8 cellular contexts compared by ENCODE assay signal in the genomic region with DNA sequence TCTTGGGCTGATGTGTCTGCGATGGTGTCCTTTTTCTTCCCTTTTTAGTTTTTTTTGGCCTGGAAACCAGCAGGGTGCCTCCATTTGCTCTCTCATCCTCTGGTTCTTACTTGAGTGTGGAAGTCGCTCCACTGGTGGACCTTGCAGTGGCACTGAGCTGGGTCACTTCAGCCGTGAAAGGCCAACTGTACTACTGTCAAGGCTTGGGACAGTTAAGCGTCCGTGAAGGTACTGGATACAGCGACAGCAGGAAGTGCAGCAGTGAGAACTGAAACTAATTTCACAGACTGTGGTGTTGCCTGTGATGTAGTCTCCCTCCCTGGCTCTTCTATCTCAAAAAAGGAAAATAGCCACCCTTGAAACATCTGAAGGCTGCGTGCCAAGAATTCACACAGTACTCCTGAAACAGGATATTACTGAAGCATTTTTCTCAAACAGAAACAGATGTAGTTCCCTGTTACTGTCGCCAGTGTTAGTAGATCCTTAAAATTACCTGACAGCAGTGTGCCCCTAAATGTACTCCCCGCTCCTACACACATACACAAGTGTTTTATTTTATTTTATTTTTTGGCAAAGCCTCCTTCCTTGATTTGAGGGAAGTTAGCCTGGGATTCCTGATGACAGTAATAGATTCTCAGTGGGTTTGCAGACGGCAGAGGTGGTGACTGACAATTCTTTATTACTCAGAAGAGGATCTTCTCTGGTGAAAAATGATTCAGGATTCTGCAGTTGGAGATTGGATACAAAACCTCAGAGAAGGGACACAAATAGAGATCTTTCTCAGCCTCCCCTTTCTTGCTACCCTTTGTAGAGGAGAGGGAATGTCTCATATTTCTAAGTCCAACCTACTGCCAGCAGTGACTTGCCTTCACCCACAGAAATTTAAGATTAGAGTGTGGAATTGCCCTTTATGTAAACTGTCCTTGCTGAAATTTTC. TPM values are rescaled to one million over a fixed set of nuclear protein-coding genes. Genes with fewer than 3 reads are reported as not detected.
DNase-seq lines count a peak whose midpoint lies in the region; ATAC-seq and TF ChIP-seq lines count a peak whose summit lies in the region.

No MANE protein-coding gene starts in this region.

- peaks cover 72% of the 10 kb centered on the region for H3K4me1 ChIP-seq in psoas muscle

- no peaks in the 10 kb centered on the region for H3K27me3 Mint-ChIP-seq in activated T-helper 2 cell treated with anti-CD3 and anti-CD28 coated beads, Interferon-gamma antibody, Interleukin-2, Interleukin-4, amounts not matched to agents 10 μg/mL and 5 μg/mL and 100 μg/mL, durations not matched to agents 14 hours and 24 hours and 36 hours (ENCODE audit: low read depth)

- peak overlapping the region; percentile 41 for H3K4me3 ChIP-seq in psoas muscle

- H3K36me3 ChIP-seq in psoas muscle (ENCODE audit: insufficient read depth in 1 of 2, low read depth in 1 of 2): peaks cover 0 to 2% of the 10 kb centered on the region in 2 donors

- peak; percentile 34 for DNase-seq in activated gamma-delta T cell treated with Interleukin-2 at 50 U/mL for 16 hours
- no peak for DNase-seq in activated gamma-delta T cell (lab: John Stamatoyannopoulos, UW)
- peak; percentile 52 for DNase-seq in NCI-H2029 treated with DMSO at 0.1 percent for 48 hours (lab: John Stamatoyannopoulos, UW)
- peak; percentile 52 for DNase-seq in activated T-helper 2 cell treated with anti-CD3 and anti-CD28 coated beads, Interferon-gamma antibody, Interleukin-2, Interleukin-4, amounts not matched to agents 10 μg/mL and 5 μg/mL and 100 μg/mL, durations not matched to agents 14 hours and 24 hours and 36 hours (ENCODE audit: low spot score)
- DNase-seq in germinal center (ENCODE audit: low spot score): peak; percentile 61
- peak in 1 of 2 donors; percentile 35 for DNase-seq in psoas muscle
- DNase-seq in NCI-H345 treated with DMSO at 0.1 percent for 48 hours (lab: John Stamatoyannopoulos, UW; ENCODE audit: unreplicated experiment): no peak

- 12 to 23% (median 20%) methylated on average over 10 of the region's 10 CpGs for WGBS in psoas muscle, 3 donors

- peak overlapping the region; percentile 97 for H3K27ac Mint-ChIP-seq in activated T-helper 2 cell treated with anti-CD3 and anti-CD28 coated beads, Interferon-gamma antibody, Interleukin-2, Interleukin-4, amounts not matched to agents 10 μg/mL and 5 μg/mL and 100 μg/mL, durations not matched to agents 14 hours and 24 hours and 36 hours

- H3K27me3 ChIP-seq in psoas muscle (ENCODE audit: insufficient read depth in 3 of 3, low read length in 2 of 3): no peaks in the 10 kb centered on the region

- peak overlapping the region; percentile 90 for H3K4me3 Mint-ChIP-seq in activated T-helper 2 cell treated with anti-CD3 and anti-CD28 coated beads, Interferon-gamma antibody, Interleukin-2, Interleukin-4, amounts not matched to agents 10 μg/mL and 5 μg/mL and 100 μg/mL, durations not matched to agents 14 hours and 24 hours and 36 hours (ENCODE audit: low read depth)

- H3K36me3 Mint-ChIP-seq in activated T-helper 2 cell treated with anti-CD3 and anti-CD28 coated beads, Interferon-gamma antibody, Interleukin-2, Interleukin-4, amounts not matched to agents 10 μg/mL and 5 μg/mL and 100 μg/mL, durations not matched to agents 14 hours and 24 hours and 36 hours (ENCODE audit: low read depth): peaks cover 49% of the 10 kb centered on the region

- peaks cover 76% of the 10 kb centered on the region for H3K4me1 Mint-ChIP-seq in activated T-helper 2 cell treated with anti-CD3 and anti-CD28 coated beads, Interferon-gamma antibody, Interleukin-2, Interleukin-4, amounts not matched to agents 10 μg/mL and 5 μg/mL and 100 μg/mL, durations not matched to agents 14 hours and 24 hours and 36 hours (ENCODE audit: low read depth)

- no peak for TF ChIP-seq CTCF in psoas muscle (IDR thresholded peaks at IDR 0.05)

- H3K27ac ChIP-seq in psoas muscle: peak overlapping the region; percentile 97

- H3K9me3 Mint-ChIP-seq in activated T-helper 2 cell treated with anti-CD3 and anti-CD28 coated beads, Interferon-gamma antibody, Interleukin-2, Interleukin-4, amounts not matched to agents 10 μg/mL and 5 μg/mL and 100 μg/mL, durations not matched to agents 14 hours and 24 hours and 36 hours: no peaks in the 10 kb centered on the region

- intact Hi-C loops in activated T-helper 2 cell treated with anti-CD3 and anti-CD28 coated beads, Interferon-gamma antibody, Interleukin-2, Interleukin-4, amounts not matched to agents 10 μg/mL and 5 μg/mL and 100 μg/mL, durations not matched to agents 14 hours and 24 hours and 36 hours (cut with micrococcal nuclease): loop anchor here (1.0 to 10.0 kb wide), 3 partner anchors 10 to 641 kb away; a partner anchor contains a TSS
- intact Hi-C loops in psoas muscle (cut with DNase I): no loop called here

- peak; percentile 54 for ATAC-seq in HG02678 (IDR thresholded peaks at IDR 0.05; ENCODE audit: unreplicated experiment)
- peak; percentile 7 to 40 (median 22) for ATAC-seq in psoas muscle

- H3K9me3 ChIP-seq in psoas muscle: no peaks in the 10 kb centered on the region

RNA-seq across cellular contexts. Expression of a gene that starts 4.3 kb away (rescaled TPM):
- total RNA-seq in activated T-helper 2 cell treated with anti-CD3 and anti-CD28 coated beads, Interferon-gamma antibody, Interleukin-2, Interleukin-4, amounts not matched to agents 10 μg/mL and 5 μg/mL and 100 μg/mL, durations not matched to agents 14 hours and 24 hours and 36 hours: 46.6 and 46.7 TPM in 2 replicates
- 10 to 100 TPM; 14.9 to 23.4 (median 22.4) TPM for total RNA-seq in psoas muscle
- 10 to 100 TPM in 2 of 3 donors, 1 to 10 TPM in 1; 6.9 to 13.3 (median 11.7) TPM for polyA plus RNA-seq in psoas muscle

RNA-seq across cellular contexts. Expression of a gene that starts 41.1 kb away (rescaled TPM):
- 0.05 TPM in 1 of 2 replicates, not detected in the other for total RNA-seq in activated T-helper 2 cell treated with anti-CD3 and anti-CD28 coated beads, Interferon-gamma antibody, Interleukin-2, Interleukin-4, amounts not matched to agents 10 μg/mL and 5 μg/mL and 100 μg/mL, durations not matched to agents 14 hours and 24 hours and 36 hours
- total RNA-seq in psoas muscle: not detected
- not detected for polyA plus RNA-seq in psoas muscle

Comparison
In these comparisons a context has a peak if more than half of its experiments do, and no peak if none do; other contexts are left out.
1. DNase-seq: peak in activated gamma-delta T cell treated with Interleukin-2 at 50 U/mL for 16 hours (single experiment), NCI-H2029 treated with DMSO at 0.1 percent for 48 hours (single experiment), activated T-helper 2 cell treated with anti-CD3 and anti-CD28 coated beads, Interferon-gamma antibody, Interleukin-2, Interleukin-4, amounts not matched to agents 10 μg/mL and 5 μg/mL and 100 μg/mL, durations not matched to agents 14 hours and 24 hours and 36 hours (single experiment) and germinal center (single experiment); none in activated gamma-delta T cell (single experiment) and NCI-H345 treated with DMSO at 0.1 percent for 48 hours (single experiment).